In genomic region chr14:34409721-34410120, GRCh38 we compare ENCODE assay signal across 29 cellular contexts.
"Had no signal": no experiment of that assay in that cellular context is flagged by ENCODE, and none has a peak within 500 bp of the region (broad histone marks: within the 10 kb centered on the region; RNA-seq: fewer than 3 reads in every experiment).

No MANE protein-coding gene starts in this region.

- H3K27ac Mint-ChIP-seq: dendritic cell treated with granulocyte-macrophage colony-stimulating factor and Interleukin-4, amounts not matched to agents 40 ng/mL and 50 ng/mL, for 4 days; effector memory CD8-positive, alpha-beta T cell; endodermal cell had no signal

- H3K27ac ChIP-seq: colonic mucosa, coronary artery, dorsolateral prefrontal cortex, epithelial cell of prostate, esophagus muscularis mucosa, esophagus squamous epithelium, foreskin keratinocyte, gastrocnemius medialis, gastroesophageal sphincter, heart left ventricle, heart right ventricle had no signal

- H3K36me3 ChIP-seq: colonic mucosa, esophagus muscularis mucosa, esophagus squamous epithelium, gastrocnemius medialis, gastroesophageal sphincter, heart left ventricle, heart right ventricle had no signal

- H3K27me3 ChIP-seq: colonic mucosa, dorsolateral prefrontal cortex, esophagus muscularis mucosa, esophagus squamous epithelium, foreskin keratinocyte, gastrocnemius medialis, gastroesophageal sphincter, heart left ventricle, heart right ventricle had no signal

- FAIRE-seq: colon, endometrium, endothelial cell of umbilical vein, frontal cortex had no signal

- ATAC-seq: effector memory CD8-positive, alpha-beta T cell; esophagus mucosa; foreskin keratinocyte; gastrocnemius medialis; gastroesophageal sphincter; heart left ventricle; heart right ventricle had no signal

- H3K9me3 ChIP-seq: colonic mucosa had no signal

- H3K4me1 Mint-ChIP-seq: endodermal cell had no signal

- H3K27me3 Mint-ChIP-seq: dendritic cell treated with granulocyte-macrophage colony-stimulating factor and Interleukin-4, amounts not matched to agents 40 ng/mL and 50 ng/mL, for 4 days had no signal

- DNase-seq: colonic mucosa; cortex of kidney; dermis blood vessel endothelial cell; dorsolateral prefrontal cortex; effector CD4-positive, alpha-beta T cell; effector CD8-positive, alpha-beta T cell; effector memory CD4-positive, alpha-beta T cell; effector memory CD8-positive, alpha-beta T cell; endodermal cell; erythroblast; esophagus squamous epithelium; foreskin fibroblast; foreskin keratinocyte; foreskin melanocyte; gastrocnemius medialis; glutamatergic neuron; head of caudate nucleus; heart left ventricle; heart right ventricle had no signal

- H3K4me3 ChIP-seq: colonic mucosa, coronary artery, dorsolateral prefrontal cortex, esophagus muscularis mucosa, esophagus squamous epithelium, gastrocnemius medialis, gastroesophageal sphincter, heart left ventricle, heart right ventricle had no signal

- H3K4me1 ChIP-seq: colonic mucosa, esophagus muscularis mucosa, esophagus squamous epithelium, foreskin keratinocyte, gastrocnemius medialis, gastroesophageal sphincter, heart left ventricle, heart right ventricle had no signal

- H3K4me3 Mint-ChIP-seq: dendritic cell treated with granulocyte-macrophage colony-stimulating factor and Interleukin-4, amounts not matched to agents 40 ng/mL and 50 ng/mL, for 4 days; effector memory CD8-positive, alpha-beta T cell; endodermal cell had no signal
